Comparison of ENCODE assay signal across 21 cellular contexts in genomic region chr6:82739266-82739665, GRCh38.
DNase-seq lines count a peak whose midpoint lies in the region; FAIRE-seq and TF ChIP-seq lines count a peak whose summit lies in the region.
"Had no signal": no experiment of that assay in that cellular context is flagged by ENCODE, and none has a peak within 500 bp of the region (broad histone marks: within the 10 kb centered on the region; RNA-seq: fewer than 3 reads in every experiment).

No MANE protein-coding gene starts in this region.

- no peaks in the 10 kb centered on the region for H4K20me1 ChIP-seq in hepatocyte (ENCODE audit: insufficient read depth, poor library complexity, severe bottlenecking)
- H4K20me1 ChIP-seq: BLaER1 had no signal

- no peaks in the 10 kb centered on the region for H3K27me3 ChIP-seq in hepatocyte
- H3K27me3 ChIP-seq in HAP-1 (ENCODE audit: low read depth): no peaks in the 10 kb centered on the region
- H3K27me3 ChIP-seq: BLaER1 had no signal

- no peak overlapping the region for H3K27ac ChIP-seq in hepatocyte
- H3K27ac ChIP-seq: BLaER1 had no signal

- H3K27me3 Mint-ChIP-seq in neural crest cell (ENCODE audit: low read depth): no peaks in the 10 kb centered on the region

- FAIRE-seq in HTR-8/SVneo (lab: Jason Lieb, UNC): no peak
- FAIRE-seq: A204.1, G401.6 had no signal

- H3K9me3 ChIP-seq in hepatocyte (ENCODE audit: low read depth): no peaks in the 10 kb centered on the region
- H3K9me3 ChIP-seq in HAP-1: no peaks in the 10 kb centered on the region
- H3K9me3 ChIP-seq: BLaER1 had no signal

- H3K27ac Mint-ChIP-seq in neural crest cell (ENCODE audit: unreplicated experiment): peak overlapping the region; percentile 15
- H3K27ac Mint-ChIP-seq: CD8-positive, alpha-beta memory T cell had no signal

- H3K4me3 ChIP-seq in hepatocyte (no peak overlapping the region), HAP-1 (no peak overlapping the region)
- H3K4me3 ChIP-seq: BLaER1 had no signal

- H3K9me3 Mint-ChIP-seq in neural crest cell: no peaks in the 10 kb centered on the region

- no peaks in the 10 kb centered on the region for H3K79me2 ChIP-seq in hepatocyte

- in situ Hi-C loops in HAP-1 (cut with MboI; ENCODE audit: low sequenced_read_pairs): no loop called here

- peak overlapping the region; percentile 14 for H2AFZ ChIP-seq in hepatocyte

- TF ChIP-seq CTCF in hepatocyte (IDR thresholded peaks at IDR 0.05; ENCODE audit: poor library complexity) (no peak), neural crest cell (conservative IDR thresholded peaks at IDR 0.05) (no peak)

- H3K4me2 ChIP-seq in hepatocyte: no peak overlapping the region
- H3K4me2 ChIP-seq: BLaER1 had no signal

- H3K9me2 ChIP-seq in hepatocyte (replicated peaks; ENCODE audit: insufficient read depth): no peaks in the 10 kb centered on the region

- 3% methylated on average over 1 of the region's 1 CpG for WGBS in hepatocyte (ENCODE audit: low lambda C conversion rate, missing lambda C conversion rate)

- peak overlapping the region; percentile 25 for H3K4me3 Mint-ChIP-seq in neural crest cell
- H3K4me3 Mint-ChIP-seq: CD8-positive, alpha-beta memory T cell had no signal

- H3K36me3 Mint-ChIP-seq in neural crest cell (ENCODE audit: low read depth): no peaks in the 10 kb centered on the region
- H3K36me3 Mint-ChIP-seq: CD8-positive, alpha-beta memory T cell had no signal

- H3K4me1 ChIP-seq in hepatocyte (ENCODE audit: insufficient read depth): no peaks in the 10 kb centered on the region
- peaks cover 9% of the 10 kb centered on the region for H3K4me1 ChIP-seq in HAP-1
- H3K4me1 ChIP-seq: BLaER1 had no signal

- peaks cover 38% of the 10 kb centered on the region for H3K4me1 Mint-ChIP-seq in neural crest cell
- H3K4me1 Mint-ChIP-seq: CD8-positive, alpha-beta memory T cell had no signal

- H3K36me3 ChIP-seq in hepatocyte (replicated peaks; ENCODE audit: insufficient read depth, low read depth) (no peaks in the 10 kb centered on the region), HAP-1 (replicated peaks) (no peaks in the 10 kb centered on the region)
- H3K36me3 ChIP-seq: BLaER1 had no signal

- DNase-seq in NCI-H748 (lab: John Stamatoyannopoulos, UW; ENCODE audit: unreplicated experiment) (peak; percentile 24), NCI-H748 treated with DMSO at 0.1 percent for 48 hours (lab: John Stamatoyannopoulos, UW) (no peak), hepatocyte (ENCODE audit: low spot score) (no peak), neural crest cell (ENCODE audit: low read depth, low spot score) (no peak), HTR-8/SVneo (ENCODE audit: insufficient read length, low spot score) (no peak), A172 (ENCODE audit: low spot score) (no peak), UCSD-AML1 (lab: John Stamatoyannopoulos, UW; ENCODE audit: unreplicated experiment) (no peak), HAP-1 (ENCODE audit: low spot score in 2 of 2) (no peak)
- DNase-seq: CD8-positive, alpha-beta memory T cell; DND-41; IMR-90; Karpas-422; MM.1S; NCI-H187; NCI-H345; NCI-H526 treated with DMSO at 0.1 percent for 48 hours; RPMI8226; SIG-M5 had no signal
